32 cellular contexts compared by ENCODE assay signal in genomic region chr1:217921126-217921900, GRCh38.
DNase-seq lines count a peak whose midpoint lies in the region; ATAC-seq, FAIRE-seq and TF ChIP-seq lines count a peak whose summit lies in the region.
"Had no signal": no experiment of that assay in that cellular context is flagged by ENCODE, and none has a peak within 500 bp of the region (broad histone marks: within the 10 kb centered on the region; RNA-seq: fewer than 3 reads in every experiment).

No MANE protein-coding gene starts in this region.

- intact Hi-C loops in upper lobe of right lung (cut with DNase I): no loop called here

- no peaks in the 10 kb centered on the region for H3K4me1 ChIP-seq in upper lobe of right lung
- H3K4me1 ChIP-seq: esophagus squamous epithelium, lower lobe of right lung, Peyer's patch had no signal

- DNase-seq in DMS53 treated with DMSO at 0.1 percent for 48 hours (lab: John Stamatoyannopoulos, UW; ENCODE audit: unreplicated experiment): peak; percentile 73
- peak; percentile 22 for DNase-seq in H54 (ENCODE audit: insufficient read length, low spot score)
- DNase-seq in SW480 (ENCODE audit: low spot score): peak; percentile 7
- peak; percentile 7 for DNase-seq in kidney tubule cell (ENCODE audit: low spot score)
- DNase-seq in upper lobe of right lung: no peak
- DNase-seq in NCI-H526 treated with DMSO at 0.1 percent for 48 hours (lab: John Stamatoyannopoulos, UW): no peak
- DNase-seq: activated CD4-positive, alpha-beta memory T cell treated with anti-CD3 and anti-CD28 coated beads for 36 hours; activated naive CD4-positive, alpha-beta T cell; dermis blood vessel endothelial cell; DND-41; esophagus squamous epithelium; H9; heart right ventricle; kidney glomerular epithelial cell; lower lobe of right lung; mucosa of descending colon; natural killer cell; NCI-H1417; NCI-H2029 treated with DMSO at 0.1 percent for 48 hours; NCI-H2227 treated with DMSO at 0.1 percent for 48 hours; NCI-H526; occipital lobe; Peyer's patch; T-helper 17 cell had no signal

- no peaks in the 10 kb centered on the region for H3K9me3 ChIP-seq in upper lobe of right lung
- H3K9me3 ChIP-seq: esophagus squamous epithelium, heart right ventricle, lower lobe of right lung, mucosa of descending colon, Peyer's patch had no signal

- peaks cover 17% of the 10 kb centered on the region for H3K27me3 ChIP-seq in upper lobe of right lung
- H3K27me3 ChIP-seq: BLaER1 treated with 17β-estradiol and CSF1 and Interleukin-3, amounts not matched to agents 10 nM and 100 nM; Peyer's patch had no signal

- H3K36me3 ChIP-seq in upper lobe of right lung: no peaks in the 10 kb centered on the region
- H3K36me3 ChIP-seq: BLaER1 treated with 17β-estradiol and CSF1 and Interleukin-3, amounts not matched to agents 10 nM and 100 nM; esophagus squamous epithelium; heart right ventricle; lower lobe of right lung; Peyer's patch had no signal

- ATAC-seq in upper lobe of right lung: no peak
- no peak for ATAC-seq in GM18505 (IDR thresholded peaks at IDR 0.05; ENCODE audit: unreplicated experiment)
- no peak for ATAC-seq in GM18502 (IDR thresholded peaks at IDR 0.05; ENCODE audit: poor library complexity, unreplicated experiment)
- ATAC-seq: heart right ventricle; lower lobe of right lung; mucosa of descending colon; natural killer cell; stimulated activated memory B cell treated with anti-CD40 and anti-IgM and Interleukin-4, amounts not matched to agents 10 μg/mL and 1 μg/mL and 100 μg/mL, for 72 hours; T-helper 17 cell had no signal

- TF ChIP-seq POLR2A in H54 (IDR thresholded peaks at IDR 0.05; ENCODE audit: low read depth, low read length) (no peak), GM18505 (IDR thresholded peaks at IDR 0.05; ENCODE audit: borderline replicate concordance, extremely low read depth, insufficient read depth, insufficient read length) (no peak)

- no peak overlapping the region for H3K4me3 ChIP-seq in upper lobe of right lung
- H3K4me3 ChIP-seq: BLaER1 treated with 17β-estradiol and CSF1 and Interleukin-3, amounts not matched to agents 10 nM and 100 nM; esophagus squamous epithelium; heart right ventricle; lower lobe of right lung; mucosa of descending colon; Peyer's patch; SK-N-MC had no signal

- TF ChIP-seq CTCF in upper lobe of right lung (IDR thresholded peaks at IDR 0.05): no peak

- no peak overlapping the region for H3K27ac ChIP-seq in upper lobe of right lung
- H3K27ac ChIP-seq: BLaER1 treated with 17β-estradiol and CSF1 and Interleukin-3, amounts not matched to agents 10 nM and 100 nM; esophagus squamous epithelium; heart right ventricle; KMS-11; lower lobe of right lung; Peyer's patch; SK-N-MC had no signal

- FAIRE-seq in H54 (lab: Jason Lieb, UNC): no peak
- FAIRE-seq: frontal cortex, TTC549 had no signal

Comparison
In these comparisons a context has a peak if more than half of its experiments do, and no peak if none do; other contexts are left out.
1. DNase-seq: peak in DMS53 treated with DMSO at 0.1 percent for 48 hours (single experiment), H54 (single experiment), SW480 (single experiment) and kidney tubule cell (single experiment); none in upper lobe of right lung (single experiment) and NCI-H526 treated with DMSO at 0.1 percent for 48 hours (single experiment).